ENCODE assay signal across 32 cellular contexts in genomic region chr15:58232273-58233065, GRCh38.
DNase-seq lines count a peak whose midpoint lies in the region; ATAC-seq, FAIRE-seq and TF ChIP-seq lines count a peak whose summit lies in the region.
"Had no signal": no experiment of that assay in that cellular context is flagged by ENCODE, and none has a peak within 500 bp of the region (broad histone marks: within the 10 kb centered on the region; RNA-seq: fewer than 3 reads in every experiment).

No MANE protein-coding gene starts in this region.

- no TSS peak for BruUV-seq in K562 (replicated peaks; lab: Mats Ljungman, UMichigan)

- H3K4me1 ChIP-seq in K562 (replicated peaks in 1 of 2; ENCODE audit: control insufficient read depth in 2 of 2, insufficient read depth in 2 of 2, low read length in 2 of 2) (no peaks in the 10 kb centered on the region; a peak in 1 of 5 replicates), prostate gland (replicated peaks) (peaks cover 8% of the 10 kb centered on the region)
- H3K4me1 ChIP-seq in naive thymus-derived CD4-positive, alpha-beta T cell (ENCODE audit: control insufficient read depth in 2 of 2, insufficient read depth in 2 of 2, low read length in 2 of 2), result no peaks in the 10 kb centered on the region
- H3K4me1 ChIP-seq: uterus had no signal

- no peak overlapping the region for H3K4me3 Mint-ChIP-seq in CD14-positive monocyte
- H3K4me3 Mint-ChIP-seq in naive thymus-derived CD4-positive, alpha-beta T cell, result no peak overlapping the region
- H3K4me3 Mint-ChIP-seq: activated naive CD8-positive, alpha-beta T cell; activated T-helper 1 cell treated with anti-CD3 and anti-CD28 coated beads, Interleukin-12 subunit alpha, Interleukin-12 subunit beta, Interleukin-2, Interleukin-4 antibody, amounts not matched to agents 30 ng/mL and 10 ng/mL and 1 ng/mL, durations not matched to agents 14 hours and 24 hours and 36 hours; CD4-positive, CD25-positive, alpha-beta regulatory T cell; dendritic cell treated with granulocyte-macrophage colony-stimulating factor and Interleukin-4, amounts not matched to agents 40 ng/mL and 50 ng/mL, for 4 days; GM23338; naive B cell; stimulated activated naive B cell treated with anti-CD40 and anti-IgM and Interleukin-4, amounts not matched to agents 10 μg/mL and 1 μg/mL and 100 μg/mL, for 72 hours; WTC11 had no signal

- no peak overlapping the region for H2AFZ ChIP-seq in K562 (ENCODE audit: low read depth, low read length)
- H2AFZ ChIP-seq: GM23338 had no signal

- peak overlapping the region in 3 of 7 donors; percentile 10 to 38 (median 19) for H3K27ac Mint-ChIP-seq in CD14-positive monocyte
- H3K27ac Mint-ChIP-seq in naive thymus-derived CD4-positive, alpha-beta T cell, result no peak overlapping the region
- H3K27ac Mint-ChIP-seq: activated naive CD8-positive, alpha-beta T cell; activated T-helper 1 cell treated with anti-CD3 and anti-CD28 coated beads, Interleukin-12 subunit alpha, Interleukin-12 subunit beta, Interleukin-2, Interleukin-4 antibody, amounts not matched to agents 30 ng/mL and 10 ng/mL and 1 ng/mL, durations not matched to agents 14 hours and 24 hours and 36 hours; CD4-positive, CD25-positive, alpha-beta regulatory T cell; dendritic cell treated with granulocyte-macrophage colony-stimulating factor and Interleukin-4, amounts not matched to agents 40 ng/mL and 50 ng/mL, for 4 days; GM23338; naive B cell; stimulated activated naive B cell treated with anti-CD40 and anti-IgM and Interleukin-4, amounts not matched to agents 10 μg/mL and 1 μg/mL and 100 μg/mL, for 72 hours; WTC11 had no signal

- no peak for FAIRE-seq in K562 (lab: Jason Lieb, UNC)

- no peak overlapping the region for H3K4me2 ChIP-seq in K562 (ENCODE audit: insufficient read depth, low read length)
- H3K4me2 ChIP-seq: GM23338 had no signal

- CTCF ChIA-PET in K562 (lab: Yijun Ruan, JAX; ENCODE audit: low intra/inter-chr PET ratio), result no interaction called here
- CTCF ChIA-PET in naive thymus-derived CD4-positive, alpha-beta T cell (lab: Charles Lee), result no interaction called here

- POLR2A ChIA-PET in K562 (lab: Yijun Ruan, JAX), result no interaction called here
- POLR2A ChIA-PET in naive thymus-derived CD4-positive, alpha-beta T cell (lab: Charles Lee), result no interaction called here

- TF ChIP-seq EP300 in K562 (IDR thresholded peaks at IDR 0.05; ENCODE audit: low read length), result no peak

- in situ Hi-C loops in K562 (cut with MboI), result loop anchor here (5.0 kb wide), 1 partner anchor 525 kb away; no protein-coding TSS in a partner anchor

- TF ChIP-seq CTCF in CD14-positive monocyte (IDR thresholded peaks at IDR 0.05) (no peak), K562 (IDR thresholded peaks at IDR 0.05 in 2 of 3, conservative IDR thresholded peaks at IDR 0.05 in 1 of 3; ENCODE audit: insufficient read depth in 2 of 3, low read depth in 1 of 3, low read length in 3 of 3) (no peak), prostate gland (IDR thresholded peaks at IDR 0.05) (no peak)

- H3K27me3 Mint-ChIP-seq in CD14-positive monocyte (ENCODE audit: low read depth in 3 of 3), result peaks cover 1 to 5% (median 3%) of the 10 kb centered on the region in 3 donors
- H3K27me3 Mint-ChIP-seq in naive thymus-derived CD4-positive, alpha-beta T cell, result peaks cover 0 to 27% (median 9%) of the 10 kb centered on the region in 5 donors
- H3K27me3 Mint-ChIP-seq: dendritic cell treated with granulocyte-macrophage colony-stimulating factor and Interleukin-4, amounts not matched to agents 40 ng/mL and 50 ng/mL, for 4 days had no signal

- H3K36me3 Mint-ChIP-seq in CD14-positive monocyte, result no peaks in the 10 kb centered on the region
- H3K36me3 Mint-ChIP-seq in naive thymus-derived CD4-positive, alpha-beta T cell, result no peaks in the 10 kb centered on the region
- H3K36me3 Mint-ChIP-seq: activated naive CD8-positive, alpha-beta T cell; CD4-positive, CD25-positive, alpha-beta regulatory T cell; naive B cell; stimulated activated naive B cell treated with anti-CD40 and anti-IgM and Interleukin-4, amounts not matched to agents 10 μg/mL and 1 μg/mL and 100 μg/mL, for 72 hours had no signal

- H3K4me3 ChIP-seq in K562, result no peak overlapping the region
- H3K4me3 ChIP-seq in naive thymus-derived CD4-positive, alpha-beta T cell (ENCODE audit: low read length), result no peak overlapping the region
- H3K4me3 ChIP-seq in prostate gland, result no peak overlapping the region
- H3K4me3 ChIP-seq: ascending aorta, GM23338, spleen, testis, uterus had no signal

- H4K20me1 ChIP-seq in K562 (replicated peaks; ENCODE audit: control insufficient read depth, insufficient read depth, low read length), result no peaks in the 10 kb centered on the region

- no peaks in the 10 kb centered on the region for H3K9me3 ChIP-seq in K562 (replicated peaks; ENCODE audit: control insufficient read depth, insufficient read depth, low read depth, low read length)
- no peaks in the 10 kb centered on the region for H3K9me3 ChIP-seq in naive thymus-derived CD4-positive, alpha-beta T cell (ENCODE audit: control insufficient read depth in 2 of 3, low read length in 3 of 3)
- no peaks in the 10 kb centered on the region for H3K9me3 ChIP-seq in prostate gland
- H3K9me3 ChIP-seq: ascending aorta, spleen, testis, uterus had no signal

- H3K27me3 ChIP-seq in K562 (ENCODE audit: control insufficient read depth in 2 of 2, insufficient read depth in 2 of 2, low read length in 2 of 2) (no peaks in the 10 kb centered on the region), prostate gland (replicated peaks; ENCODE audit: insufficient read depth) (no peaks in the 10 kb centered on the region)
- H3K27me3 ChIP-seq in naive thymus-derived CD4-positive, alpha-beta T cell (ENCODE audit: control insufficient read depth in 2 of 2, insufficient read depth in 2 of 2, low read length in 2 of 2), result no peaks in the 10 kb centered on the region
- H3K27me3 ChIP-seq: ascending aorta, testis, uterus had no signal

- TF ChIP-seq POLR2A in K562 (conservative IDR thresholded peaks at IDR 0.05) (no peak), prostate gland (IDR thresholded peaks at IDR 0.05) (no peak)

- H3K36me3 ChIP-seq in K562 (ENCODE audit: control insufficient read depth, insufficient read depth, low read length), result no peaks in the 10 kb centered on the region
- H3K36me3 ChIP-seq in naive thymus-derived CD4-positive, alpha-beta T cell (ENCODE audit: control insufficient read depth in 2 of 3, insufficient read depth in 3 of 3, low read length in 3 of 3), result no peaks in the 10 kb centered on the region
- no peaks in the 10 kb centered on the region for H3K36me3 ChIP-seq in prostate gland
- H3K36me3 ChIP-seq: ascending aorta, spleen, uterus had no signal

- intact Hi-C loops in CD14-positive monocyte (cut with micrococcal nuclease) (no loop called here), K562 (cut with micrococcal nuclease) (loop anchor here (5.0 kb wide), 1 partner anchor 200 kb away; the partner anchor contains the start of gene LIPC), prostate gland (cut with DNase I) (no loop called here)
- intact Hi-C loops in naive thymus-derived CD4-positive, alpha-beta T cell (cut with micrococcal nuclease), result no loop called here

- DNase-seq in CD14-positive monocyte (ENCODE audit: low spot score) (peak; percentile 68), LHCN-M2 (ENCODE audit: low read depth) (peak; percentile 82), K562 (ENCODE audit: extremely low read depth in 1 of 4, low spot score in 3 of 4) (no peak), prostate gland (ENCODE audit: low spot score) (no peak), NCI-H128 (lab: John Stamatoyannopoulos, UW; ENCODE audit: unreplicated experiment) (no peak)
- no peak for DNase-seq in naive thymus-derived CD4-positive, alpha-beta T cell
- DNase-seq: caudate nucleus; CD4-positive, CD25-positive, alpha-beta regulatory T cell; glutamatergic neuron; Kasumi-1; left colon; mesendoderm; naive B cell; NCI-H1105 treated with DMSO at 0.1 percent for 48 hours; NCI-H2029 treated with DMSO at 0.1 percent for 48 hours; NCI-H2227 treated with DMSO at 0.1 percent for 48 hours; retina; spleen; stimulated activated CD4-positive, alpha-beta T cell treated with anti-CD3 and anti-CD28 coated beads, Interleukin-4, amount 100 ng/mL, for 24 hours; stimulated activated naive B cell treated with anti-CD40 and anti-IgM and Interleukin-4, amounts not matched to agents 10 μg/mL and 1 μg/mL and 100 μg/mL, for 72 hours; T-helper 9 cell; testis; uterus had no signal

- H3K9me3 Mint-ChIP-seq in CD14-positive monocyte, result no peaks in the 10 kb centered on the region
- peaks cover 0 to 2% (median 0%) of the 10 kb centered on the region in 11 donors for H3K9me3 Mint-ChIP-seq in naive thymus-derived CD4-positive, alpha-beta T cell
- H3K9me3 Mint-ChIP-seq: activated T-helper 1 cell treated with anti-CD3 and anti-CD28 coated beads, Interleukin-12 subunit alpha, Interleukin-12 subunit beta, Interleukin-2, Interleukin-4 antibody, amounts not matched to agents 30 ng/mL and 10 ng/mL and 1 ng/mL, durations not matched to agents 14 hours and 24 hours and 36 hours; dendritic cell treated with granulocyte-macrophage colony-stimulating factor and Interleukin-4, amounts not matched to agents 40 ng/mL and 50 ng/mL, for 4 days; naive B cell; stimulated activated naive B cell treated with anti-CD40 and anti-IgM and Interleukin-4, amounts not matched to agents 10 μg/mL and 1 μg/mL and 100 μg/mL, for 72 hours had no signal

- no peaks in the 10 kb centered on the region for H3K9me1 ChIP-seq in K562 (ENCODE audit: control insufficient read depth, insufficient read depth, low read length)

- no peak for TF ChIP-seq RAD21 in K562 (CRISPR knock-in tag; conservative IDR thresholded peaks at IDR 0.05 in 1 of 2, IDR thresholded peaks at IDR 0.05 in 1 of 2)

- H3K27ac ChIP-seq in K562 (ENCODE audit: extremely low read depth, low read depth, low read length), result no peak overlapping the region
- H3K27ac ChIP-seq in naive thymus-derived CD4-positive, alpha-beta T cell (ENCODE audit: low read depth, low read length), result no peak overlapping the region
- H3K27ac ChIP-seq in prostate gland, result no peak overlapping the region
- H3K27ac ChIP-seq: ascending aorta, spleen, testis, uterus had no signal

- peaks cover 32% of the 10 kb centered on the region for H3K4me1 Mint-ChIP-seq in CD14-positive monocyte
- H3K4me1 Mint-ChIP-seq in naive thymus-derived CD4-positive, alpha-beta T cell, result peaks cover 5 to 20% (median 17%) of the 10 kb centered on the region in 7 donors
- H3K4me1 Mint-ChIP-seq: naive B cell; stimulated activated naive B cell treated with anti-CD40 and anti-IgM and Interleukin-4, amounts not matched to agents 10 μg/mL and 1 μg/mL and 100 μg/mL, for 72 hours had no signal

- 31% methylated on average over 3 of the region's 3 CpGs for WGBS in K562 (ENCODE audit: insufficient coverage, low coverage, missing lambda C conversion rate)
- 82% methylated on average over 3 of the region's 3 CpGs for WGBS in prostate gland

- H3K79me2 ChIP-seq in K562 (ENCODE audit: control insufficient read depth, insufficient read depth, low read length), result no peaks in the 10 kb centered on the region

- ATAC-seq in K562, result no peak
- peak; percentile 79 for ATAC-seq in naive thymus-derived CD4-positive, alpha-beta T cell
- ATAC-seq in GM21825 (IDR thresholded peaks at IDR 0.05; ENCODE audit: unreplicated experiment), result no peak
- ATAC-seq in activated CD4-positive, CD25-positive, alpha-beta regulatory T cell treated with anti-CD3 and anti-CD28 coated beads, Interleukin-2, amount 50 U/mL, for 24 hours, result no peak
- ATAC-seq: GM23338, left colon, Right ventricle myocardium inferior, WTC11 had no signal

- no peak overlapping the region for H3K9ac ChIP-seq in K562 (ENCODE audit: insufficient read depth in 1 of 2, low read depth in 2 of 2, low read length in 2 of 2)

Comparison
In these comparisons a context has a peak if more than half of its experiments do, and no peak if none do; other contexts are left out.
1. DNase-seq: peak in CD14-positive monocyte (single experiment) and LHCN-M2 (single experiment); none in K562 (0 of 4), naive thymus-derived CD4-positive, alpha-beta T cell (0 of 9), prostate gland (single experiment) and NCI-H128 (single experiment).